ENCODE assay signal across 1 cellular context in the genomic region with DNA sequence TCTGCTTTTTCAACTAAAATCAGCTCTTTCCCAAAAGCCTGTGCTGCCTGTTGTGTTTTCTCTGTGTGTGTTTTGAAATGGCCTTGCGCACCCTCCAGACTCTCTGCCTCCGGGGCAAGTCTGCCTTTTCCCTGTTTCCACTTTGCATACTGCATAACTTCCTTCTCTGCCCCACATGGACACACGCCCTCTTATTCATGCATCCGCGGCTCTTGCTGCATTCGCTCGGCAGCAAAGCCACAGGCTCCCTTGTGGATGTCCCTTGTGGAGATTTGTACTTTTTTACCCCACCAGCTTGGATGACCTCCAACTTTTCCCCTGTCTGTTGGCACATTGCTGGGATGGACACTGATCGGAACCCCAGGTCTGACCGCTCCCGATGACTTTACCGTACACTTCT.
TF ChIP-seq lines count a peak whose summit lies in the region.

No MANE protein-coding gene starts in this region.

TF ChIP-seq in A549, 52 proteins besides CTCF, POLR2A, EP300 and RAD21 (continued from another document):
- no peak for TF ChIP-seq NFE2L2 (conservative IDR thresholded peaks at IDR 0.05; ENCODE audit: low read length)
- no peak for TF ChIP-seq MYC (IDR thresholded peaks at IDR 0.05; ENCODE audit: borderline replicate concordance, low read length)
- TF ChIP-seq EHF (CRISPR knock-in tag; IDR thresholded peaks at IDR 0.05) = no peak
- TF ChIP-seq HEYL (CRISPR knock-in tag; IDR thresholded peaks at IDR 0.05) = no peak
- TF ChIP-seq HOXB5 (CRISPR knock-in tag; IDR thresholded peaks at IDR 0.05) = no peak
- TF ChIP-seq, protein P1, sequence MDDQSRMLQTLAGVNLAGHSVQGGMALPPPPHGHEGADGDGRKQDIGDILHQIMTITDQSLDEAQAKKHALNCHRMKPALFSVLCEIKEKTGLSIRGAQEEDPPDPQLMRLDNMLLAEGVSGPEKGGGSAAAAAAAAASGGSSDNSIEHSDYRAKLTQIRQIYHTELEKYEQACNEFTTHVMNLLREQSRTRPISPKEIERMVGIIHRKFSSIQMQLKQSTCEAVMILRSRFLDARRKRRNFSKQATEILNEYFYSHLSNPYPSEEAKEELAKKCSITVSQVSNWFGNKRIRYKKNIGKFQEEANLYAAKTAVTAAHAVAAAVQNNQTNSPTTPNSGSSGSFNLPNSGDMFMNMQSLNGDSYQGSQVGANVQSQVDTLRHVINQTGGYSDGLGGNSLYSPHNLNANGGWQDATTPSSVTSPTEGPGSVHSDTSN (IDR thresholded peaks at IDR 0.05) = no peak
- TF ChIP-seq MAZ (IDR thresholded peaks at IDR 0.05; ENCODE audit: borderline replicate concordance, low read depth, low read length) = no peak
